Comparison of ENCODE assay signal across 10 cellular contexts in genomic region chr13:51120873-51121272, GRCh38. TPM values are rescaled to one million over a fixed set of nuclear protein-coding genes. Genes with fewer than 3 reads are reported as not detected.
DNase-seq lines count a peak whose midpoint lies in the region; FAIRE-seq and TF ChIP-seq lines count a peak whose summit lies in the region.
"Not testable (repeated sequence)": the region's sequence is repeated elsewhere in the genome, so short reads cannot be mapped to it uniquely, and the experiment has no call there.
"Had no signal": no experiment of that assay in that cellular context is flagged by ENCODE, and none has a peak within 500 bp of the region (broad histone marks: within the 10 kb centered on the region; RNA-seq: fewer than 3 reads in every experiment).

No MANE protein-coding gene starts in this region.

- FAIRE-seq in bronchial epithelial cell (lab: Jason Lieb, UNC) = not testable (repeated sequence)

- DNase-seq in AG09309 (ENCODE audit: low read depth) = not testable (repeated sequence)
- DNase-seq in GM12865 (ENCODE audit: low read depth) = peak; percentile 55
- DNase-seq in LoVo (ENCODE audit: low spot score) = peak; percentile 3
- peak; percentile 25 for DNase-seq in WERI-Rb-1
- peak; percentile 4 for DNase-seq in bronchial epithelial cell (ENCODE audit: low read depth)
- peak; percentile 64 for DNase-seq in iPS DF 19.7 (ENCODE audit: low read depth, low spot score)
- peak; percentile 15 to 30 (median 28) for DNase-seq in stimulated activated CD4-positive, alpha-beta T cell treated with anti-CD3 and anti-CD28 coated beads, Interleukin-12 subunit alpha, Interleukin-12 subunit beta, amount 100 ng/mL, for 48 hours (ENCODE audit: low read depth in 2 of 3, low spot score in 1 of 3)

- H2AFZ ChIP-seq in OCI-LY1 (ENCODE audit: low read length) = not testable (repeated sequence)

- not testable (repeated sequence) for H3K4me3 ChIP-seq in AG09309 (ENCODE audit: control insufficient read depth, low read depth, low read length); GM12865 (ENCODE audit: low read depth, low read length); OCI-LY1 (ENCODE audit: low read depth, low read length, poor library complexity, severe bottlenecking); WERI-Rb-1 (ENCODE audit: low read depth, low read length); bronchial epithelial cell (ENCODE audit: low read depth, low read length)

- H3K79me2 ChIP-seq in OCI-LY1 (ENCODE audit: insufficient read depth, low read length) = not testable (repeated sequence)

- TF ChIP-seq CTCF in AG09309 (IDR thresholded peaks at IDR 0.05; ENCODE audit: control insufficient read depth, insufficient read depth, low read depth, low read length, missing control alignments) (peak; percentile 23), GM12865 (IDR thresholded peaks at IDR 0.05; ENCODE audit: insufficient read depth, low read depth, low read length, missing control alignments) (peak; percentile 42), OCI-LY1 (IDR thresholded peaks at IDR 0.05; ENCODE audit: low read length) (peak; percentile 51; the same call in 1 of the 2 replicates), bronchial epithelial cell (IDR thresholded peaks at IDR 0.05; ENCODE audit: insufficient read depth, low read length, severe bottlenecking) (peak; percentile 37)
- TF ChIP-seq CTCF in WERI-Rb-1 (IDR thresholded peaks at IDR 0.05; ENCODE audit: low read depth, low read length) = not testable (repeated sequence)

- H3K9me2 ChIP-seq in OCI-LY1 (ENCODE audit: low read depth, low read length) = not testable (repeated sequence)

- not testable (repeated sequence) for H3K9ac ChIP-seq in OCI-LY1 (ENCODE audit: low read length)

- H3K4me2 ChIP-seq in OCI-LY1 (ENCODE audit: low read length) = not testable (repeated sequence)

- H3F3A ChIP-seq in OCI-LY1 (ENCODE audit: insufficient read depth, low read length) = not testable (repeated sequence)

- H3K36me3 ChIP-seq in OCI-LY1 (ENCODE audit: insufficient read depth, low read length); WERI-Rb-1; bronchial epithelial cell (ENCODE audit: control insufficient read depth, insufficient read depth, low read length): not testable (repeated sequence)

- H4K20me1 ChIP-seq in OCI-LY1 (ENCODE audit: insufficient read depth, low read length) = not testable (repeated sequence)

- H3K4me1 ChIP-seq in OCI-LY1 (ENCODE audit: insufficient read depth, low read length, severe bottlenecking) = not testable (repeated sequence)

- not testable (repeated sequence) for H3K27ac ChIP-seq in OCI-LY1 (ENCODE audit: low read depth, low read length, poor library complexity, severe bottlenecking); WERI-Rb-1

- not testable (repeated sequence) for H3K9me3 ChIP-seq in OCI-LY1 (ENCODE audit: low read length); WERI-Rb-1 (ENCODE audit: severe bottlenecking)

- H3K27me3 ChIP-seq in OCI-LY1 (ENCODE audit: insufficient read depth, low read length); WERI-Rb-1 (ENCODE audit: insufficient read depth, low read depth, severe bottlenecking); bronchial epithelial cell (ENCODE audit: control insufficient read depth, insufficient read depth, low read length): not testable (repeated sequence)

RNA-seq across cellular contexts. Expression of gene C13orf42, which starts 9.8 kb away (rescaled TPM):
- total RNA-seq in bronchial epithelial cell = not detected in 2 replicates
- total RNA-seq: activated naive CD8-positive, alpha-beta T cell treated with anti-CD3 and anti-CD28 coated beads, Interleukin-2, amount 10 ng/mL, durations not matched to agents 7 days and 5 days; right cardiac atrium had no signal
